In genomic region chr19:13116282-13117175, GRCh38 we compare ENCODE assay signal across 1 cellular context.
TF ChIP-seq lines count a peak whose summit lies in the region.

TRMT1 (minus strand) TSS chr19:13116740; CDS start chr19:13116399, 341 bp downstream.

TF ChIP-seq in HEK293, 187 proteins besides CTCF, POLR2A, EP300 and RAD21 (continued from another document and continues in another):
- TF ChIP-seq ZBTB10 (tag by site-specific recombination; IDR thresholded peaks at IDR 0.05) (peak; percentile 97), BCL11B (tag by site-specific recombination; IDR thresholded peaks at IDR 0.05; ENCODE audit: low read depth) (0 out of 2 replicates have a peak, but pooled peaks have one; percentile 41), ZNF501 (tag by site-specific recombination; IDR thresholded peaks at IDR 0.05) (peak; percentile 81), ZBTB11 (tag by site-specific recombination; conservative IDR thresholded peaks at IDR 0.05; ENCODE audit: low read depth) (peak; percentile 71), ZNF335 (tag by site-specific recombination; conservative IDR thresholded peaks at IDR 0.05) (peak; percentile 67), ZNF266 (tag by site-specific recombination; IDR thresholded peaks at IDR 0.05; ENCODE audit: low read depth) (no peak), PRDM2 (tag by site-specific recombination; IDR thresholded peaks at IDR 0.05; ENCODE audit: borderline replicate concordance) (no peak), ZNF701 (tag by site-specific recombination; IDR thresholded peaks at IDR 0.05) (no peak), GLIS2 (tag by site-specific recombination; IDR thresholded peaks at IDR 0.05) (peak; percentile 41; the same call in 1 of the 2 replicates), ZXDB (tag by site-specific recombination; IDR thresholded peaks at IDR 0.05) (peak; percentile 93), ZNF133 (tag by site-specific recombination; IDR thresholded peaks at IDR 0.05) (no peak), ZNF37A (tag by site-specific recombination; IDR thresholded peaks at IDR 0.05) (no peak), ZNF548 (tag by site-specific recombination; IDR thresholded peaks at IDR 0.05) (no peak), ZNF488 (tag by site-specific recombination; IDR thresholded peaks at IDR 0.05) (no peak), FEZF1 (tag by site-specific recombination; IDR thresholded peaks at IDR 0.05) (no peak), ZBTB17 (tag by site-specific recombination; IDR thresholded peaks at IDR 0.05) (peak; percentile 91), ZNF350 (tag by site-specific recombination; IDR thresholded peaks at IDR 0.05) (no peak), ZNF670 (tag by site-specific recombination; IDR thresholded peaks at IDR 0.05; ENCODE audit: low read depth) (no peak), ZBTB8A (tag by site-specific recombination; IDR thresholded peaks at IDR 0.05) (peak; percentile 62), ZNF214 (tag by site-specific recombination; IDR thresholded peaks at IDR 0.05; ENCODE audit: borderline replicate concordance) (no peak), ZNF362 (tag by site-specific recombination; IDR thresholded peaks at IDR 0.05) (no peak), PRDM1 (tag by site-specific recombination; IDR thresholded peaks at IDR 0.05) (no peak), ZNF169 (tag by site-specific recombination; IDR thresholded peaks at IDR 0.05) (no peak), YY1 (tag by site-specific recombination; IDR thresholded peaks at IDR 0.05) (peak; percentile 97), ZNF664 (tag by site-specific recombination; IDR thresholded peaks at IDR 0.05) (peak; percentile 71), ZNF560 (tag by site-specific recombination; IDR thresholded peaks at IDR 0.05; ENCODE audit: borderline replicate concordance) (no peak), ZBTB7A (tag by site-specific recombination; IDR thresholded peaks at IDR 0.05; ENCODE audit: low read depth) (no peak; the same call in 1 of the 2 replicates), ZNF426 (tag by site-specific recombination; IDR thresholded peaks at IDR 0.05) (no peak), BCL6B (tag by site-specific recombination; IDR thresholded peaks at IDR 0.05) (no peak), ZNF23 (tag by site-specific recombination; IDR thresholded peaks at IDR 0.05; ENCODE audit: borderline replicate concordance) (no peak), ZBTB20 (tag by site-specific recombination; IDR thresholded peaks at IDR 0.05) (peak; percentile 47), ZNF76 (tag by site-specific recombination; IDR thresholded peaks at IDR 0.05; ENCODE audit: borderline replicate concordance, low read depth) (peak; percentile 68), ZNF311 (tag by site-specific recombination; IDR thresholded peaks at IDR 0.05; ENCODE audit: borderline replicate concordance) (no peak), ZFP3 (tag by site-specific recombination; IDR thresholded peaks at IDR 0.05; ENCODE audit: low read depth) (no peak), ZBTB6 (tag by site-specific recombination; IDR thresholded peaks at IDR 0.05) (0 out of 2 replicates have a peak, but pooled peaks have one; percentile 21), OVOL3 (tag by site-specific recombination; IDR thresholded peaks at IDR 0.05) (peak; percentile 53; the same call in 1 of the 2 replicates), ZNF629 (tag by site-specific recombination; IDR thresholded peaks at IDR 0.05) (peak; percentile 86), ZNF239 (tag by site-specific recombination; IDR thresholded peaks at IDR 0.05) (0 out of 2 replicates have a peak, but pooled peaks have one; percentile 69), ZIC2 (tag by site-specific recombination; IDR thresholded peaks at IDR 0.05) (peak; percentile 86), ZBTB21 (tag by site-specific recombination; IDR thresholded peaks at IDR 0.05) (peak; percentile 74), ZNF623 (tag by site-specific recombination; IDR thresholded peaks at IDR 0.05) (peak; percentile 41; the same call in 1 of the 2 replicates), EGR2 (tag by site-specific recombination; IDR thresholded peaks at IDR 0.05; ENCODE audit: low read depth) (peak; percentile 89), ZNF16 (tag by site-specific recombination; IDR thresholded peaks at IDR 0.05; ENCODE audit: low read depth) (no peak), ZNF658 (tag by site-specific recombination; IDR thresholded peaks at IDR 0.05) (no peak), ZNF423 (tag by site-specific recombination; IDR thresholded peaks at IDR 0.05) (peak; percentile 96), AEBP2 (tag by site-specific recombination; IDR thresholded peaks at IDR 0.05; ENCODE audit: borderline replicate concordance) (no peak), ZNF561 (tag by site-specific recombination; IDR thresholded peaks at IDR 0.05; ENCODE audit: borderline replicate concordance) (peak; percentile 83), ZNF747 (tag by site-specific recombination; IDR thresholded peaks at IDR 0.05) (no peak), ZNF791 (tag by site-specific recombination; IDR thresholded peaks at IDR 0.05) (no peak)
